In the genomic region with DNA sequence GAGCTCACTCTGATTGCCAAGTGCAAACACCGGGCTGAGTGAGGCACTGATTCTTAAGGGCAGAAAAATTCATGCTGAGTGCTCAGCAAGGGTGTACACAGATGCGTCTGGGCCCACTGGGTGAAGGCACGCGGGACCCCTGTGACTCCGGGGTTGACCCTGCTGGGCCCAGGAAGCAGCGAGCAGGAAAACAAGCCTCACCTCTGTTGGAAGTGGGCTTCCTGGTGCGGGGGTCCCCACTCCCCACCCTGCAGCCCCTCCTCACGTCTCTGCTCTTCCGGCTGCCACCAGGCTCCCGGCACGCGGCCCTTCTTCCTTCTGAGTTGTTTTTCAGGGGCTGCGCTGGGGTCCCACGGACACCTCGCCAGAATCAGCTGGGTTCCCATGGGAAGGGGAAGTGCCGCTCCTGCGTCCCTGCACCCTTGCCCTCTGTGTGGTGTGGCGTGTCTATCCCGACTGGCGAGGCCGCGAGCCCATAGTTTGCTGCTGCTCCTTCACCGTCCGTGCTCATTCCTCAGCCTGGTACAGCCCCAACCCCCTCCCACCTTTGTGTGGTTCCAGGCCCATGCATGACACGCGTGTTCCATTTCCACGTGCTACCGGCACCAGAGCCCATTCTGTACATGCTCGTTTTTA, we compare ENCODE assay signal across 2 cellular contexts.
TF ChIP-seq lines count a peak whose summit lies in the region.

No MANE protein-coding gene starts in this region.

TF ChIP-seq in HEK293, 187 proteins besides CTCF, POLR2A, EP300 and RAD21 (continued from another document):
- TF ChIP-seq ZNF707 (tag by site-specific recombination; IDR thresholded peaks at IDR 0.05) = no peak

TF ChIP-seq in SK-N-SH treated with all-trans-retinoic acid at 6 μM for 48 hours, 23 proteins besides CTCF, POLR2A, EP300 and RAD21:
- no peak for TF ChIP-seq ESRRG (CRISPR knock-in tag; IDR thresholded peaks at IDR 0.05)
- no peak for TF ChIP-seq GLIS3 (CRISPR knock-in tag; IDR thresholded peaks at IDR 0.05)
- TF ChIP-seq ZC3H10 (CRISPR knock-in tag; IDR thresholded peaks at IDR 0.05) = no peak
- no peak for TF ChIP-seq TCF4 (CRISPR knock-in tag; IDR thresholded peaks at IDR 0.05; ENCODE audit: borderline replicate concordance)
- no peak for TF ChIP-seq POU6F1 (CRISPR knock-in tag; IDR thresholded peaks at IDR 0.05; ENCODE audit: borderline replicate concordance, low read depth)
- TF ChIP-seq RARB (CRISPR knock-in tag; IDR thresholded peaks at IDR 0.05) = no peak
- no peak for TF ChIP-seq CSDC2 (CRISPR knock-in tag; IDR thresholded peaks at IDR 0.05)
- TF ChIP-seq PPARA (CRISPR knock-in tag; IDR thresholded peaks at IDR 0.05; ENCODE audit: borderline replicate concordance) = no peak
- no peak for TF ChIP-seq ZNF8 (CRISPR knock-in tag; IDR thresholded peaks at IDR 0.05)
- no peak for TF ChIP-seq BACH2 (CRISPR knock-in tag; IDR thresholded peaks at IDR 0.05; ENCODE audit: borderline replicate concordance)
- no peak for TF ChIP-seq ISL1 (CRISPR knock-in tag; IDR thresholded peaks at IDR 0.05)
- no peak for TF ChIP-seq ARNTL (CRISPR knock-in tag; IDR thresholded peaks at IDR 0.05; ENCODE audit: borderline replicate concordance, low read depth)
- no peak for TF ChIP-seq SNAI2 (CRISPR knock-in tag; IDR thresholded peaks at IDR 0.05)
